In genomic region chr6:163413054-163413344, GRCh38 we compare ENCODE assay signal across 8 cellular contexts. TPM values are rescaled to one million over a fixed set of nuclear protein-coding genes. Genes with fewer than 3 reads are reported as not detected.
DNase-seq lines count a peak whose midpoint lies in the region; ATAC-seq, FAIRE-seq and TF ChIP-seq lines count a peak whose summit lies in the region.

No MANE protein-coding gene starts in this region.

- peak overlapping the region; percentile 71 to 96 for H3K27ac Mint-ChIP-seq in T-cell

- no peak for TF ChIP-seq EP300 in gastroesophageal sphincter (IDR thresholded peaks at IDR 0.05)

- no peak for TF ChIP-seq CTCF in HEK293 (tag by site-specific recombination; IDR thresholded peaks at IDR 0.05)
- TF ChIP-seq CTCF in gastroesophageal sphincter (IDR thresholded peaks at IDR 0.05), result no peak

- no peaks in the 10 kb centered on the region for H3K27me3 Mint-ChIP-seq in T-cell

- no peak for ATAC-seq in T-cell (replicated peaks in 1 of 4)
- ATAC-seq in gastroesophageal sphincter, result no peak
- ATAC-seq in HG03108 (IDR thresholded peaks at IDR 0.05; ENCODE audit: unreplicated experiment), result no peak

- TF ChIP-seq POLR2A in gastroesophageal sphincter (IDR thresholded peaks at IDR 0.05), result no peak

- no peaks in the 10 kb centered on the region for H3K9me3 Mint-ChIP-seq in T-cell

- H3K27me3 ChIP-seq in gastroesophageal sphincter, result no peaks in the 10 kb centered on the region
- H3K27me3 ChIP-seq in small intestine (ENCODE audit: control insufficient read depth in 2 of 2, insufficient read depth in 2 of 2, low read length in 2 of 2), result no peaks in the 10 kb centered on the region

- no peak overlapping the region; the same call in 1 of the 2 replicates for H3K27ac ChIP-seq in HEK293 (ENCODE audit: extremely low read depth, low read depth, low read length)
- peak overlapping the region; percentile 99 to 100 (median 100) for H3K27ac ChIP-seq in gastroesophageal sphincter
- peak overlapping the region; percentile 71 to 99 for H3K27ac ChIP-seq in small intestine (ENCODE audit: low read depth in 1 of 2, low read length in 1 of 2)

- H3K4me3 ChIP-seq in HEK293 (ENCODE audit: low read depth, low read length) (peak overlapping the region; percentile 88), gastroesophageal sphincter (peak overlapping the region; percentile 88 to 100), small intestine (ENCODE audit: low read depth in 1 of 2, low read length in 2 of 2) (peak overlapping the region; percentile 83 to 93)

- H3K4me1 ChIP-seq in HEK293 (ENCODE audit: control insufficient read depth, insufficient read depth, low read length) (peaks cover 6% of the 10 kb centered on the region; the same call in 1 of the 2 replicates), gastroesophageal sphincter (peaks cover 0 to 20% (median 0%) of the 10 kb centered on the region in 3 donors), small intestine (ENCODE audit: control insufficient read depth in 2 of 2, insufficient read depth in 1 of 2, low read depth in 1 of 2, low read length in 1 of 2) (no peaks in the 10 kb centered on the region)

- H3K4me1 Mint-ChIP-seq in T-cell, result peaks cover 22 to 30% (median 29%) of the 10 kb centered on the region in 3 donors

- H3K9me3 ChIP-seq in HEK293 (ENCODE audit: control insufficient read depth, insufficient read depth, low read depth, low read length) (no peaks in the 10 kb centered on the region), gastroesophageal sphincter (no peaks in the 10 kb centered on the region), small intestine (ENCODE audit: control insufficient read depth, low read depth) (no peaks in the 10 kb centered on the region)

- peak overlapping the region; percentile 85 to 89 (median 89) for H3K4me3 Mint-ChIP-seq in T-cell

- 0% methylated on average over 7 of the region's 7 CpGs for WGBS in gastroesophageal sphincter (ENCODE audit: low coverage in 1 of 2), 2 donors
- WGBS in small intestine, 3 donors, result 2 to 16% (median 13%) methylated on average over 7 of the region's 7 CpGs

- POLR2A ChIA-PET in HEK293 (lab: Yijun Ruan, JAX) (interaction anchor here (1.0 kb wide), 1 partner anchor 333 kb away, joined by 4 read pairs; no protein-coding TSS in a partner anchor), T-cell (lab: Charles Lee) (no interaction called here)

- FAIRE-seq in small intestine (lab: Jason Lieb, UNC), result no peak

- DNase-seq in T-cell (no peak), small intestine (no peak), NCI-H2029 (lab: John Stamatoyannopoulos, UW) (no peak), globus pallidus (ENCODE audit: low spot score) (no peak), NCI-H2196 (lab: John Stamatoyannopoulos, UW; ENCODE audit: unreplicated experiment) (no peak)

- CTCF ChIA-PET in HEK293 (lab: Yijun Ruan, JAX), result no interaction called here
- CTCF ChIA-PET in T-cell (lab: Charles Lee), result no interaction called here

- no peaks in the 10 kb centered on the region for H3K36me3 ChIP-seq in HEK293 (ENCODE audit: control insufficient read depth in 2 of 2, insufficient read depth in 1 of 2, low read length in 2 of 2)
- no peaks in the 10 kb centered on the region for H3K36me3 ChIP-seq in gastroesophageal sphincter
- no peaks in the 10 kb centered on the region for H3K36me3 ChIP-seq in small intestine (ENCODE audit: control insufficient read depth in 2 of 2, insufficient read depth in 2 of 2, low read length in 2 of 2)

- no peaks in the 10 kb centered on the region for H3K36me3 Mint-ChIP-seq in T-cell

TF ChIP-seq in HEK293, 187 proteins besides CTCF, POLR2A, EP300 and RAD21:
- TF ChIP-seq, protein P1, sequence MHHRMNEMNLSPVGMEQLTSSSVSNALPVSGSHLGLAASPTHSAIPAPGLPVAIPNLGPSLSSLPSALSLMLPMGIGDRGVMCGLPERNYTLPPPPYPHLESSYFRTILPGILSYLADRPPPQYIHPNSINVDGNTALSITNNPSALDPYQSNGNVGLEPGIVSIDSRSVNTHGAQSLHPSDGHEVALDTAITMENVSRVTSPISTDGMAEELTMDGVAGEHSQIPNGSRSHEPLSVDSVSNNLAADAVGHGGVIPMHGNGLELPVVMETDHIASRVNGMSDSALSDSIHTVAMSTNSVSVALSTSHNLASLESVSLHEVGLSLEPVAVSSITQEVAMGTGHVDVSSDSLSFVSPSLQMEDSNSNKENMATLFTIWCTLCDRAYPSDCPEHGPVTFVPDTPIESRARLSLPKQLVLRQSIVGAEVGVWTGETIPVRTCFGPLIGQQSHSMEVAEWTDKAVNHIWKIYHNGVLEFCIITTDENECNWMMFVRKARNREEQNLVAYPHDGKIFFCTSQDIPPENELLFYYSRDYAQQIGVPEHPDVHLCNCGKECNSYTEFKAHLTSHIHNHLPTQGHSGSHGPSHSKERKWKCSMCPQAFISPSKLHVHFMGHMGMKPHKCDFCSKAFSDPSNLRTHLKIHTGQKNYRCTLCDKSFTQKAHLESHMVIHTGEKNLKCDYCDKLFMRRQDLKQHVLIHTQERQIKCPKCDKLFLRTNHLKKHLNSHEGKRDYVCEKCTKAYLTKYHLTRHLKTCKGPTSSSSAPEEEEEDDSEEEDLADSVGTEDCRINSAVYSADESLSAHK (tag by site-specific recombination; IDR thresholded peaks at IDR 0.05), result no peak
- TF ChIP-seq ZNF350 (tag by site-specific recombination; IDR thresholded peaks at IDR 0.05) (no peak), ZNF843 (tag by site-specific recombination; IDR thresholded peaks at IDR 0.05) (0 out of 2 replicates have a peak, but pooled peaks have one; percentile 12), ATF2 (tag by site-specific recombination; IDR thresholded peaks at IDR 0.05; ENCODE audit: low read depth) (0 out of 2 replicates have a peak, but pooled peaks have one; percentile 21), ZBTB17 (tag by site-specific recombination; IDR thresholded peaks at IDR 0.05) (0 out of 2 replicates have a peak, but pooled peaks have one; percentile 16), SP3 (tag by site-specific recombination; IDR thresholded peaks at IDR 0.05) (no peak), ZNF138 (tag by site-specific recombination; IDR thresholded peaks at IDR 0.05; ENCODE audit: borderline replicate concordance) (no peak), HOXC10 (CRISPR knock-in tag; IDR thresholded peaks at IDR 0.05) (no peak), ZNF580 (tag by site-specific recombination; IDR thresholded peaks at IDR 0.05) (no peak), SP2 (tag by site-specific recombination; IDR thresholded peaks at IDR 0.05) (no peak), SETDB1 (IDR thresholded peaks at IDR 0.05; ENCODE audit: insufficient read length, low read length) (no peak)

RNA-seq across cellular contexts. Expression of gene QKI, which starts 1.5 kb away (rescaled TPM):
- total RNA-seq in T-cell, result 10 to 100 TPM; 50.2 to 84.3 (median 52.2) TPM
- total RNA-seq in gastroesophageal sphincter, result 100 to 1,000 TPM; 170 to 249 (median 227) TPM
- 10 to 100 TPM in 2 of 3 donors, 1 to 10 TPM in 1; 2.5 to 15.8 (median 11.6) TPM for polyA plus RNA-seq in small intestine
